17 cellular contexts compared by ENCODE assay signal in the genomic region with DNA sequence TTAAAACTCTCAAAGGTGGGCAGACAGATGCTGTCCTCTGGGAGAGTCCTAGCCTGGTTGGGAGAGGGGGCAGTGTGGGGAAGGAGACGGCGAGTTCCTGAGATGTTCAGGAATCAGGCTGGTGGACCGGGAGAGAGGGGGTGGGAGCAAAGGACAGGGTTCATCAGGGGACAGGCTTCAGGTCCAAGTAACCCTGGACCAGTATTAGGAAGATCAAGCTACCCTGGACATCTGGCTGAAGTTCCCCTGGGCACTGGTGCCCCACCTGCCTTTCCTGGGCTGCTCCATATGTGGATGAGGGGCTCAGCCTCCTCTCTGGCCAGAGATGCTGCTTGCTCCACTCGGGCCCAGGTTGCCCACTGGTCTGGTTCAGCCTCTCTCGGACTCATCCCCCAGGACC. TPM values are rescaled to one million over a fixed set of nuclear protein-coding genes. Genes with fewer than 3 reads are reported as not detected.
A peak's percentile ranks its signal among the peaks of the same experiment; 100 is the strongest.
DNase-seq lines count a peak whose midpoint lies in the region; ATAC-seq, FAIRE-seq and TF ChIP-seq lines count a peak whose summit lies in the region.
"Had no signal": no experiment of that assay in that cellular context is flagged by ENCODE, and none has a peak within 500 bp of the region (broad histone marks: within the 10 kb centered on the region; RNA-seq: fewer than 3 reads in every experiment).

No MANE protein-coding gene starts in this region.

- CTCF ChIA-PET in HepG2 (lab: Yijun Ruan, JAX; ENCODE audit: low intra/inter-chr PET ratio, low total read pairs), result no interaction called here

- no peaks in the 10 kb centered on the region for H3K9me3 ChIP-seq in T-helper 17 cell (ENCODE audit: control insufficient read depth, low read length, poor library complexity, severe bottlenecking)
- H3K9me3 ChIP-seq in skeletal muscle tissue (ENCODE audit: control insufficient read depth in 3 of 3, low read length in 3 of 3), result no peaks in the 10 kb centered on the region
- H3K9me3 ChIP-seq in HepG2 (ENCODE audit: low read length), result no peaks in the 10 kb centered on the region
- H3K9me3 ChIP-seq: BE2C had no signal

- TF ChIP-seq EP300 in HepG2 (IDR thresholded peaks at IDR 0.05; ENCODE audit: low read depth in 2 of 2, low read length in 2 of 2), result no peak
- no peak for TF ChIP-seq EP300 in HepG2 (CRISPR knock-in tag; IDR thresholded peaks at IDR 0.05; ENCODE audit: borderline replicate concordance)

- FAIRE-seq in bronchial epithelial cell (lab: Jason Lieb, UNC), result peak; percentile 13
- no peak for FAIRE-seq in HepG2 (lab: Jason Lieb, UNC)
- FAIRE-seq: HTR-8/SVneo had no signal

- H3K4me2 ChIP-seq in HepG2 (ENCODE audit: low read depth, low read length), result no peak overlapping the region

- H3K27me3 ChIP-seq in bronchial epithelial cell (ENCODE audit: control insufficient read depth, insufficient read depth, low read length) (no peaks in the 10 kb centered on the region), skeletal muscle tissue (ENCODE audit: control insufficient read depth in 3 of 3, insufficient read depth in 3 of 3, low read length in 3 of 3) (peaks cover 0 to 5% (median 0%) of the 10 kb centered on the region in 3 donors), HepG2 (ENCODE audit: control insufficient read depth in 1 of 2, insufficient read depth in 2 of 2, low read length in 2 of 2) (peaks cover 4 to 48% of the 10 kb centered on the region in 2 experiments; a peak in 4 of 5 replicates)
- H3K27me3 ChIP-seq: BE2C had no signal

- intact Hi-C loops in HepG2 (cut with micrococcal nuclease; ENCODE audit: unreplicated experiment), result no loop called here

- H3K4me3 ChIP-seq in bronchial epithelial cell (ENCODE audit: low read depth, low read length) (no peak overlapping the region), skeletal muscle tissue (ENCODE audit: low read length in 3 of 3) (peak overlapping the region; percentile 25 to 98 (median 41)), HepG2 (replicated peaks in 1 of 3; ENCODE audit: insufficient read depth in 1 of 3, low read depth in 2 of 3, low read length in 3 of 3) (no peak overlapping the region)

- POLR2A ChIA-PET in HepG2 (lab: Yijun Ruan, JAX), result no interaction called here

- H3K4me3 Mint-ChIP-seq in T-helper 17 cell (no peak overlapping the region), neural crest cell (no peak overlapping the region)
- H3K4me3 Mint-ChIP-seq: CD4-positive, alpha-beta memory T cell had no signal

- no peaks in the 10 kb centered on the region for H4K20me1 ChIP-seq in HepG2 (ENCODE audit: insufficient read depth, low read length)

- H3K36me3 Mint-ChIP-seq in T-helper 17 cell (ENCODE audit: low read depth), result no peaks in the 10 kb centered on the region
- H3K36me3 Mint-ChIP-seq in neural crest cell (ENCODE audit: low read depth), result no peaks in the 10 kb centered on the region
- H3K36me3 Mint-ChIP-seq: CD4-positive, alpha-beta memory T cell had no signal

- H3K27me3 Mint-ChIP-seq in T-helper 17 cell, result peaks cover 32% of the 10 kb centered on the region
- no peaks in the 10 kb centered on the region for H3K27me3 Mint-ChIP-seq in neural crest cell (ENCODE audit: low read depth)

- H3K9me3 Mint-ChIP-seq in neural crest cell, result no peaks in the 10 kb centered on the region
- H3K9me3 Mint-ChIP-seq: CD4-positive, alpha-beta memory T cell had no signal

- H3K4me1 Mint-ChIP-seq in T-helper 17 cell (peaks cover 15% of the 10 kb centered on the region), neural crest cell (peaks cover 40% of the 10 kb centered on the region)

- DNase-seq in T-helper 17 cell, result no peak
- no peak for DNase-seq in bronchial epithelial cell (ENCODE audit: low read depth)
- no peak for DNase-seq in neural crest cell (ENCODE audit: low read depth, low spot score)
- no peak for DNase-seq in HepG2 (ENCODE audit: low spot score)
- no peak for DNase-seq in NCI-H510A treated with DMSO at 0.1 percent for 48 hours (lab: John Stamatoyannopoulos, UW)
- DNase-seq: ACHN; BE2C; CD4-positive, alpha-beta memory T cell; GF-D8; NCI-H1092; NCI-H226; PC-3 had no signal

- no peaks in the 10 kb centered on the region for H3K36me3 ChIP-seq in bronchial epithelial cell (ENCODE audit: control insufficient read depth, insufficient read depth, low read length)
- peaks cover 0 to 13% (median 5%) of the 10 kb centered on the region in 3 donors for H3K36me3 ChIP-seq in skeletal muscle tissue (ENCODE audit: control insufficient read depth in 3 of 3, insufficient read depth in 3 of 3, low read length in 3 of 3)
- H3K36me3 ChIP-seq in HepG2 (replicated peaks in 1 of 2; ENCODE audit: control insufficient read depth in 1 of 2, insufficient read depth in 2 of 2, low read length in 2 of 2), result no peaks in the 10 kb centered on the region
- H3K36me3 ChIP-seq: BE2C had no signal

- TF ChIP-seq RAD21 in HepG2 (CRISPR knock-in tag; IDR thresholded peaks at IDR 0.05), result no peak

- in situ Hi-C loops in HepG2 (cut with HindIII; ENCODE audit: extremely low pct_ligation_motif_present, low pct_unique_long_range_greater_than_20kb), result no loop called here

- TF ChIP-seq CTCF in bronchial epithelial cell (IDR thresholded peaks at IDR 0.05; ENCODE audit: insufficient read depth, low read length, severe bottlenecking) (no peak), neural crest cell (conservative IDR thresholded peaks at IDR 0.05) (no peak), HepG2 (CRISPR knock-in tag; IDR thresholded peaks at IDR 0.05) (no peak)

- H3K4me1 ChIP-seq in skeletal muscle tissue (ENCODE audit: control insufficient read depth in 3 of 3, insufficient read depth in 3 of 3, low read length in 3 of 3) (peaks cover 74 to 86% (median 75%) of the 10 kb centered on the region in 3 donors), HepG2 (ENCODE audit: insufficient read depth, low read length) (peaks cover 67% of the 10 kb centered on the region)

- no peak for TF ChIP-seq POLR2A in HepG2 (IDR thresholded peaks at IDR 0.05; ENCODE audit: insufficient read depth in 1 of 2, low read depth in 2 of 2, low read length in 2 of 2)

- no TSS peak for BruUV-seq in HepG2 (replicated peaks; lab: Mats Ljungman, UMichigan)

- 20% methylated on average over 5 of the region's 5 CpGs for WGBS in HepG2 (ENCODE audit: low lambda C conversion rate)

- ATAC-seq in T-helper 17 cell (no peak), HepG2 (no peak), GM19397 (IDR thresholded peaks at IDR 0.05; ENCODE audit: unreplicated experiment) (no peak), GM18517 (IDR thresholded peaks at IDR 0.05; ENCODE audit: unreplicated experiment) (no peak)
- ATAC-seq: PC-3 had no signal

- H3K27ac Mint-ChIP-seq in T-helper 17 cell (peak overlapping the region; percentile 32), neural crest cell (ENCODE audit: unreplicated experiment) (peak overlapping the region; percentile 27)
- H3K27ac Mint-ChIP-seq: CD4-positive, alpha-beta memory T cell had no signal

- H3K27ac ChIP-seq in skeletal muscle tissue (ENCODE audit: low read depth, low read length), result peak overlapping the region; percentile 100
- H3K27ac ChIP-seq in HepG2 (ENCODE audit: extremely low read length, insufficient read depth, low read length), result no peak overlapping the region

- H3K9ac ChIP-seq in skeletal muscle tissue (ENCODE audit: low read depth in 1 of 3, low read length in 3 of 3) (peak overlapping the region; percentile 76 to 100 (median 99)), HepG2 (ENCODE audit: insufficient read depth, low read depth, low read length) (no peak overlapping the region)

- no peaks in the 10 kb centered on the region for H3K79me2 ChIP-seq in HepG2 (ENCODE audit: insufficient read depth, low read length)

- H2AFZ ChIP-seq in HepG2 (ENCODE audit: low read length), result no peak overlapping the region

RNA-seq across cellular contexts. Expression of gene IP6K3, which starts 1.1 kb away (rescaled TPM):
- total RNA-seq in T-helper 17 cell, result not detected
- under 0.01 and 0.13 TPM in 2 replicates for total RNA-seq in bronchial epithelial cell
- total RNA-seq in neural crest cell, result 0.72 and 0.89 TPM in 2 replicates
- total RNA-seq in skeletal muscle tissue, result 13.6 TPM
- total RNA-seq in HepG2 (2016; rRNA removed; fragmentation: Illumina TruSeq; extraction: Trizol), result 0.11 and 0.44 TPM in 2 replicates
- total RNA-seq in HepG2 (2016; cell fraction: cytosol; rRNA removed; fragmentation: Illumina TruSeq; extraction: Trizol; ENCODE audit: low read depth), result 0.18 and 0.40 TPM in 2 replicates
- 0.28 and 0.52 TPM in 2 replicates for total RNA-seq in HepG2 (2016; cell fraction: insoluble cytoplasmic fraction; rRNA removed; fragmentation: Illumina TruSeq; extraction: Trizol)
- 0.17 TPM in 1 of 2 replicates, not detected in the other for total RNA-seq in HepG2 (2016; cell fraction: membrane; rRNA removed; fragmentation: Illumina TruSeq; extraction: Trizol)
- 0.53 TPM in 2 replicates for total RNA-seq in HepG2 (2016; cell fraction: nucleus; rRNA removed; fragmentation: Illumina TruSeq; extraction: Trizol)
- 0.18 and 0.48 TPM in 2 replicates for polyA plus RNA-seq in HepG2 (2011; rRNA removed)
- polyA plus RNA-seq in HepG2 (2011; cell fraction: cytosol; rRNA removed), result 0.16 and 0.22 TPM in 2 replicates
- polyA plus RNA-seq in HepG2 (2011; cell fraction: nucleus; rRNA removed), result 0.63 and 0.76 TPM in 2 replicates
- 0.13 TPM in 1 of 2 replicates, not detected in the other for polyA plus RNA-seq in HepG2 (2012)
- polyA plus RNA-seq in HepG2 (2016; cell fraction: cytosol; fragmentation: Illumina TruSeq; extraction: Trizol; ENCODE audit: low read depth), result 0.20 and 0.21 TPM in 2 replicates
- polyA plus RNA-seq in HepG2 (2016; cell fraction: insoluble cytoplasmic fraction; fragmentation: Illumina TruSeq; extraction: Trizol; ENCODE audit: low read depth), result 0.20 and 0.22 TPM in 2 replicates
- polyA plus RNA-seq in HepG2 (2016; cell fraction: membrane; fragmentation: Illumina TruSeq; extraction: Trizol; ENCODE audit: low read depth), result 0.86 TPM in 1 of 2 replicates, not detected in the other
- polyA plus RNA-seq in HepG2 (2016; cell fraction: nucleus; fragmentation: Illumina TruSeq; extraction: Trizol; ENCODE audit: insufficient read depth, low read depth), result 0.40 and 0.75 TPM in 2 replicates
- 0.18 TPM in 1 of 2 replicates, not detected in the other for polyA minus RNA-seq in HepG2 (2011; rRNA and poly(A)+ RNA removed; ENCODE audit: low replicate concordance)
- polyA minus RNA-seq in HepG2 (2011; cell fraction: cytosol; rRNA and poly(A)+ RNA removed), result 0.30 TPM in 1 of 2 replicates, not detected in the other
- 0.62 TPM in 1 of 2 replicates, not detected in the other for polyA minus RNA-seq in HepG2 (2011; cell fraction: nucleus; rRNA and poly(A)+ RNA removed)
- total RNA-seq: CD4-positive, alpha-beta memory T cell; PC-3 had no signal
- polyA plus RNA-seq: CD4-positive, alpha-beta memory T cell had no signal

RNA-seq across cellular contexts. Expression of gene UQCC2, which starts 36.3 kb away (rescaled TPM):
- total RNA-seq in T-helper 17 cell (10 to 100 TPM; 17.3 to 19.8 TPM), bronchial epithelial cell (47.1 and 49.7 TPM in 2 replicates), neural crest cell (114 and 116 TPM in 2 replicates), skeletal muscle tissue (26.1 TPM), HepG2 (2016; rRNA removed; fragmentation: Illumina TruSeq; extraction: Trizol) (238 and 273 TPM in 2 replicates)
- 120 and 154 TPM in 2 replicates for total RNA-seq in HepG2 (2016; cell fraction: cytosol; rRNA removed; fragmentation: Illumina TruSeq; extraction: Trizol; ENCODE audit: low read depth)
- 223 and 303 TPM in 2 replicates for total RNA-seq in HepG2 (2016; cell fraction: insoluble cytoplasmic fraction; rRNA removed; fragmentation: Illumina TruSeq; extraction: Trizol)
- total RNA-seq in HepG2 (2016; cell fraction: membrane; rRNA removed; fragmentation: Illumina TruSeq; extraction: Trizol), result 160 and 207 TPM in 2 replicates
- 53.9 and 66.5 TPM in 2 replicates for total RNA-seq in HepG2 (2016; cell fraction: nucleus; rRNA removed; fragmentation: Illumina TruSeq; extraction: Trizol)
- 82.4 and 83.3 TPM in 2 replicates for polyA plus RNA-seq in HepG2 (2011; rRNA removed)
- 43.2 and 56.5 TPM in 2 replicates for polyA plus RNA-seq in HepG2 (2011; cell fraction: cytosol; rRNA removed)
- 25.4 and 25.6 TPM in 2 replicates for polyA plus RNA-seq in HepG2 (2011; cell fraction: nucleus; rRNA removed)
- 134 and 138 TPM in 2 replicates for polyA plus RNA-seq in HepG2 (2012)
- 161 and 200 TPM in 2 replicates for polyA plus RNA-seq in HepG2 (2016; cell fraction: cytosol; fragmentation: Illumina TruSeq; extraction: Trizol; ENCODE audit: low read depth)
- 261 and 288 TPM in 2 replicates for polyA plus RNA-seq in HepG2 (2016; cell fraction: insoluble cytoplasmic fraction; fragmentation: Illumina TruSeq; extraction: Trizol; ENCODE audit: low read depth)
- 151 and 202 TPM in 2 replicates for polyA plus RNA-seq in HepG2 (2016; cell fraction: membrane; fragmentation: Illumina TruSeq; extraction: Trizol; ENCODE audit: low read depth)
- polyA plus RNA-seq in HepG2 (2016; cell fraction: nucleus; fragmentation: Illumina TruSeq; extraction: Trizol; ENCODE audit: insufficient read depth, low read depth), result 129 and 150 TPM in 2 replicates
- 13.1 and 30.2 TPM in 2 replicates for polyA minus RNA-seq in HepG2 (2011; rRNA and poly(A)+ RNA removed; ENCODE audit: low replicate concordance)
- 12.8 and 21.1 TPM in 2 replicates for polyA minus RNA-seq in HepG2 (2011; cell fraction: cytosol; rRNA and poly(A)+ RNA removed)
- 17.4 and 19.8 TPM in 2 replicates for polyA minus RNA-seq in HepG2 (2011; cell fraction: nucleus; rRNA and poly(A)+ RNA removed)

RNA-seq across cellular contexts. Expression of gene LEMD2, which starts 41.1 kb away (rescaled TPM):
- total RNA-seq in T-helper 17 cell (100 to 1,000 TPM; 101 to 120 TPM), bronchial epithelial cell (62.6 and 66.9 TPM in 2 replicates), neural crest cell (63.6 and 71.1 TPM in 2 replicates), skeletal muscle tissue (21.9 TPM), HepG2 (2016; rRNA removed; fragmentation: Illumina TruSeq; extraction: Trizol) (17.9 and 45.2 TPM in 2 replicates)
- 14.2 and 15.8 TPM in 2 replicates for total RNA-seq in HepG2 (2016; cell fraction: cytosol; rRNA removed; fragmentation: Illumina TruSeq; extraction: Trizol; ENCODE audit: low read depth)
- 16.3 and 48.1 TPM in 2 replicates for total RNA-seq in HepG2 (2016; cell fraction: insoluble cytoplasmic fraction; rRNA removed; fragmentation: Illumina TruSeq; extraction: Trizol)
- 19.9 and 22.2 TPM in 2 replicates for total RNA-seq in HepG2 (2016; cell fraction: membrane; rRNA removed; fragmentation: Illumina TruSeq; extraction: Trizol)
- 44.0 and 55.5 TPM in 2 replicates for total RNA-seq in HepG2 (2016; cell fraction: nucleus; rRNA removed; fragmentation: Illumina TruSeq; extraction: Trizol)
- polyA plus RNA-seq in HepG2 (2011; rRNA removed), result 62.9 and 76.2 TPM in 2 replicates
- polyA plus RNA-seq in HepG2 (2011; cell fraction: cytosol; rRNA removed), result 45.0 and 49.7 TPM in 2 replicates
- polyA plus RNA-seq in HepG2 (2011; cell fraction: nucleus; rRNA removed), result 115 and 140 TPM in 2 replicates
- polyA plus RNA-seq in HepG2 (2012), result 46.9 and 65.3 TPM in 2 replicates
- 6.6 and 7.4 TPM in 2 replicates for polyA plus RNA-seq in HepG2 (2016; cell fraction: cytosol; fragmentation: Illumina TruSeq; extraction: Trizol; ENCODE audit: low read depth)
- polyA plus RNA-seq in HepG2 (2016; cell fraction: insoluble cytoplasmic fraction; fragmentation: Illumina TruSeq; extraction: Trizol; ENCODE audit: low read depth), result 14.0 and 18.6 TPM in 2 replicates
- polyA plus RNA-seq in HepG2 (2016; cell fraction: membrane; fragmentation: Illumina TruSeq; extraction: Trizol; ENCODE audit: low read depth), result 12.6 and 12.8 TPM in 2 replicates
- 87.5 and 97.1 TPM in 2 replicates for polyA plus RNA-seq in HepG2 (2016; cell fraction: nucleus; fragmentation: Illumina TruSeq; extraction: Trizol; ENCODE audit: insufficient read depth, low read depth)
- polyA minus RNA-seq in HepG2 (2011; rRNA and poly(A)+ RNA removed; ENCODE audit: low replicate concordance), result 43.4 and 90.0 TPM in 2 replicates
- 30.7 and 35.8 TPM in 2 replicates for polyA minus RNA-seq in HepG2 (2011; cell fraction: cytosol; rRNA and poly(A)+ RNA removed)
- polyA minus RNA-seq in HepG2 (2011; cell fraction: nucleus; rRNA and poly(A)+ RNA removed), result 80.9 and 103 TPM in 2 replicates

RNA-seq across cellular contexts. Expression of gene MLN, which starts 56.0 kb away (rescaled TPM):
- total RNA-seq in T-helper 17 cell (not detected), bronchial epithelial cell (not detected in 2 replicates), neural crest cell (not detected in 2 replicates), skeletal muscle tissue (not detected), HepG2 (2016; rRNA removed; fragmentation: Illumina TruSeq; extraction: Trizol) (not detected in 2 replicates)
- total RNA-seq in HepG2 (2016; cell fraction: cytosol; rRNA removed; fragmentation: Illumina TruSeq; extraction: Trizol; ENCODE audit: low read depth), result not detected in 2 replicates
- total RNA-seq in HepG2 (2016; cell fraction: insoluble cytoplasmic fraction; rRNA removed; fragmentation: Illumina TruSeq; extraction: Trizol), result not detected in 2 replicates
- total RNA-seq in HepG2 (2016; cell fraction: membrane; rRNA removed; fragmentation: Illumina TruSeq; extraction: Trizol), result not detected in 2 replicates
- not detected in 2 replicates for total RNA-seq in HepG2 (2016; cell fraction: nucleus; rRNA removed; fragmentation: Illumina TruSeq; extraction: Trizol)
- not detected in 2 replicates for polyA plus RNA-seq in HepG2 (2011; rRNA removed)
- not detected in 2 replicates for polyA plus RNA-seq in HepG2 (2011; cell fraction: cytosol; rRNA removed)
- not detected in 2 replicates for polyA plus RNA-seq in HepG2 (2011; cell fraction: nucleus; rRNA removed)
- not detected in 2 replicates for polyA plus RNA-seq in HepG2 (2012)
- polyA plus RNA-seq in HepG2 (2016; cell fraction: cytosol; fragmentation: Illumina TruSeq; extraction: Trizol; ENCODE audit: low read depth), result not detected in 2 replicates
- polyA plus RNA-seq in HepG2 (2016; cell fraction: insoluble cytoplasmic fraction; fragmentation: Illumina TruSeq; extraction: Trizol; ENCODE audit: low read depth), result not detected in 2 replicates
- polyA plus RNA-seq in HepG2 (2016; cell fraction: membrane; fragmentation: Illumina TruSeq; extraction: Trizol; ENCODE audit: low read depth), result not detected in 2 replicates
- not detected in 2 replicates for polyA plus RNA-seq in HepG2 (2016; cell fraction: nucleus; fragmentation: Illumina TruSeq; extraction: Trizol; ENCODE audit: insufficient read depth, low read depth)
- polyA minus RNA-seq in HepG2 (2011; rRNA and poly(A)+ RNA removed; ENCODE audit: low replicate concordance), result not detected in 2 replicates
- not detected in 2 replicates for polyA minus RNA-seq in HepG2 (2011; cell fraction: cytosol; rRNA and poly(A)+ RNA removed)
- polyA minus RNA-seq in HepG2 (2011; cell fraction: nucleus; rRNA and poly(A)+ RNA removed), result not detected in 2 replicates
- total RNA-seq: CD4-positive, alpha-beta memory T cell; H4; PC-3 had no signal
- polyA plus RNA-seq: CD4-positive, alpha-beta memory T cell had no signal

Comparison
In these comparisons a context has a peak if more than half of its experiments do, and no peak if none do; other contexts are left out.
1. H3K4me3 ChIP-seq: peak in skeletal muscle tissue (3 of 3); none in bronchial epithelial cell (single experiment) and HepG2 (0 of 3).